ENCODE assay signal across 1 cellular context in the genomic region with DNA sequence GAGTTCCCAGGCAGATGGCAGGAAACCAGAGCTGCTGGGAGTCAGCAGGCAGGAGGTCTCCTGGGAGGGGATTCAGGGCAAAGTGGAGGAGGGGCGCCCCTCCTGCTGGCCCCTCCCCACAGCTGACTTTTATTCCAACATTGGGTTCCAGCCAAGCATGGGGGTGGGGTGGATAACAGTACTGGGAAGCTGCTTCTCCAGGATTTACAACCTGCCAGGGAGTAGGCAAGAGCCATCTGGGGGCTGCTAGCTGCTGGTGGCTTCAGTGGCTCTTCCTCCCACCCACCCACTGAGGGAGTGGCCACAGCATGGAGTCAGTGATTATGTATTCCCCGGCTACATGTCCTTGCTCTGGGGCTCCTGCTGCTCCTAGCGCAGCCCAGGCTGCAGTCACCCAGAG.
A peak's percentile ranks its signal among the peaks of the same experiment; 100 is the strongest.
TF ChIP-seq lines count a peak whose summit lies in the region.

No MANE protein-coding gene starts in this region.

TF ChIP-seq in HEK293, 187 proteins besides CTCF, POLR2A, EP300 and RAD21 (continued from another document and continues in another):
- TF ChIP-seq, protein P1, sequence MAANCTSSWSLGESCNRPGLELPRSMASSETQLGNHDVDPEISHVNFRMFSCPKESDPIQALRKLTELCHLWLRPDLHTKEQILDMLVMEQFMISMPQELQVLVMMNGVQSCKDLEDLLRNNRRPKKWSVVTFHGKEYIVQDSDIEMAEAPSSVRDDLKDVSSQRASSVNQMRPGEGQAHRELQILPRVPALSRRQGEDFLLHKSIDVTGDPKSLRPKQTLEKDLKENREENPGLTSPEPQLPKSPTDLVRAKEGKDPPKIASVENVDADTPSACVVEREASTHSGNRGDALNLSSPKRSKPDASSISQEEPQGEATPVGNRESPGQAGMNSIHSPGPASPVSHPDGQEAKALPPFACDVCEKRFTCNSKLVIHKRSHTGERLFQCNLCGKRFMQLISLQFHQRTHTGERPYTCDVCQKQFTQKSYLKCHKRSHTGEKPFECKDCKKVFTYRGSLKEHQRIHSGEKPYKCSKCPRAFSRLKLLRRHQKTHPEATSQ (tag by site-specific recombination; IDR thresholded peaks at IDR 0.05), result no peak
- TF ChIP-seq ZNF596 (tag by site-specific recombination; IDR thresholded peaks at IDR 0.05), result no peak
- no peak; the same call in 1 of the 2 replicates for TF ChIP-seq ZEB2 (tag by site-specific recombination; IDR thresholded peaks at IDR 0.05)
- peak; percentile 98 for TF ChIP-seq ZIC2 (tag by site-specific recombination; IDR thresholded peaks at IDR 0.05)
- peak; percentile 94 for TF ChIP-seq EGR2 (tag by site-specific recombination; IDR thresholded peaks at IDR 0.05; ENCODE audit: low read depth)
- TF ChIP-seq, protein P2, sequence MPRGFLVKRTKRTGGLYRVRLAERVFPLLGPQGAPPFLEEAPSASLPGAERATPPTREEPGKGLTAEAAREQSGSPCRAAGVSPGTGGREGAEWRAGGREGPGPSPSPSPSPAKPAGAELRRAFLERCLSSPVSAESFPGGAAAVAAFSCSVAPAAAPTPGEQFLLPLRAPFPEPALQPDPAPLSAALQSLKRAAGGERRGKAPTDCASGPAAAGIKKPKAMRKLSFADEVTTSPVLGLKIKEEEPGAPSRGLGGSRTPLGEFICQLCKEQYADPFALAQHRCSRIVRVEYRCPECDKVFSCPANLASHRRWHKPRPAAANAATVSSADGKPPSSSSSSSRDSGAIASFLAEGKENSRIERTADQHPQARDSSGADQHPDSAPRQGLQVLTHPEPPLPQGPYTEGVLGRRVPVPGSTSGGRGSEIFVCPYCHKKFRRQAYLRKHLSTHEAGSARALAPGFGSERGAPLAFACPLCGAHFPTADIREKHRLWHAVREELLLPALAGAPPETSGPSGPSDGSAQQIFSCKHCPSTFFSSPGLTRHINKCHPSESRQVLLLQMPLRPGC (tag by site-specific recombination; IDR thresholded peaks at IDR 0.05), result no peak
- no peak for TF ChIP-seq RBAK (tag by site-specific recombination; IDR thresholded peaks at IDR 0.05)
- no peak for TF ChIP-seq ZNF521 (tag by site-specific recombination; IDR thresholded peaks at IDR 0.05)
- TF ChIP-seq TCF7L2 (IDR thresholded peaks at IDR 0.05; ENCODE audit: borderline replicate concordance, low read depth, low read length), result no peak
- no peak for TF ChIP-seq ZNF621 (tag by site-specific recombination; IDR thresholded peaks at IDR 0.05)
- 0 out of 2 replicates have a peak, but pooled peaks have one; percentile 31 for TF ChIP-seq ZNF24 (tag by site-specific recombination; IDR thresholded peaks at IDR 0.05)
- peak; percentile 62; the same call in 1 of the 2 replicates for TF ChIP-seq ZBTB8A (tag by site-specific recombination; IDR thresholded peaks at IDR 0.05)
- TF ChIP-seq ZNF302 (tag by site-specific recombination; IDR thresholded peaks at IDR 0.05; ENCODE audit: low read depth), result no peak
- no peak for TF ChIP-seq BCL11A (tag by site-specific recombination; IDR thresholded peaks at IDR 0.05; ENCODE audit: low read depth)
- no peak for TF ChIP-seq SCRT2 (tag by site-specific recombination; IDR thresholded peaks at IDR 0.05)
- TF ChIP-seq ZNF658 (tag by site-specific recombination; IDR thresholded peaks at IDR 0.05), result no peak
- TF ChIP-seq ZNF473 (tag by site-specific recombination; IDR thresholded peaks at IDR 0.05), result no peak
- TF ChIP-seq, protein P3, sequence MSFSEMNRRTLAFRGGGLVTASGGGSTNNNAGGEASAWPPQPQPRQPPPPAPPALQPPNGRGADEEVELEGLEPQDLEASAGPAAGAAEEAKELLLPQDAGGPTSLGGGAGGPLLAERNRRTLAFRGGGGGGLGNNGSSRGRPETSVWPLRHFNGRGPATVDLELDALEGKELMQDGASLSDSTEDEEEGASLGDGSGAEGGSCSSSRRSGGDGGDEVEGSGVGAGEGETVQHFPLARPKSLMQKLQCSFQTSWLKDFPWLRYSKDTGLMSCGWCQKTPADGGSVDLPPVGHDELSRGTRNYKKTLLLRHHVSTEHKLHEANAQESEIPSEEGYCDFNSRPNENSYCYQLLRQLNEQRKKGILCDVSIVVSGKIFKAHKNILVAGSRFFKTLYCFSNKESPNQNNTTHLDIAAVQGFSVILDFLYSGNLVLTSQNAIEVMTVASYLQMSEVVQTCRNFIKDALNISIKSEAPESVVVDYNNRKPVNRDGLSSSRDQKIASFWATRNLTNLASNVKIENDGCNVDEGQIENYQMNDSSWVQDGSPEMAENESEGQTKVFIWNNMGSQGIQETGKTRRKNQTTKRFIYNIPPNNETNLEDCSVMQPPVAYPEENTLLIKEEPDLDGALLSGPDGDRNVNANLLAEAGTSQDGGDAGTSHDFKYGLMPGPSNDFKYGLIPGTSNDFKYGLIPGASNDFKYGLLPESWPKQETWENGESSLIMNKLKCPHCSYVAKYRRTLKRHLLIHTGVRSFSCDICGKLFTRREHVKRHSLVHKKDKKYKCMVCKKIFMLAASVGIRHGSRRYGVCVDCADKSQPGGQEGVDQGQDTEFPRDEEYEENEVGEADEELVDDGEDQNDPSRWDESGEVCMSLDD (tag by site-specific recombination; IDR thresholded peaks at IDR 0.05), result no peak
- TF ChIP-seq, protein P4, sequence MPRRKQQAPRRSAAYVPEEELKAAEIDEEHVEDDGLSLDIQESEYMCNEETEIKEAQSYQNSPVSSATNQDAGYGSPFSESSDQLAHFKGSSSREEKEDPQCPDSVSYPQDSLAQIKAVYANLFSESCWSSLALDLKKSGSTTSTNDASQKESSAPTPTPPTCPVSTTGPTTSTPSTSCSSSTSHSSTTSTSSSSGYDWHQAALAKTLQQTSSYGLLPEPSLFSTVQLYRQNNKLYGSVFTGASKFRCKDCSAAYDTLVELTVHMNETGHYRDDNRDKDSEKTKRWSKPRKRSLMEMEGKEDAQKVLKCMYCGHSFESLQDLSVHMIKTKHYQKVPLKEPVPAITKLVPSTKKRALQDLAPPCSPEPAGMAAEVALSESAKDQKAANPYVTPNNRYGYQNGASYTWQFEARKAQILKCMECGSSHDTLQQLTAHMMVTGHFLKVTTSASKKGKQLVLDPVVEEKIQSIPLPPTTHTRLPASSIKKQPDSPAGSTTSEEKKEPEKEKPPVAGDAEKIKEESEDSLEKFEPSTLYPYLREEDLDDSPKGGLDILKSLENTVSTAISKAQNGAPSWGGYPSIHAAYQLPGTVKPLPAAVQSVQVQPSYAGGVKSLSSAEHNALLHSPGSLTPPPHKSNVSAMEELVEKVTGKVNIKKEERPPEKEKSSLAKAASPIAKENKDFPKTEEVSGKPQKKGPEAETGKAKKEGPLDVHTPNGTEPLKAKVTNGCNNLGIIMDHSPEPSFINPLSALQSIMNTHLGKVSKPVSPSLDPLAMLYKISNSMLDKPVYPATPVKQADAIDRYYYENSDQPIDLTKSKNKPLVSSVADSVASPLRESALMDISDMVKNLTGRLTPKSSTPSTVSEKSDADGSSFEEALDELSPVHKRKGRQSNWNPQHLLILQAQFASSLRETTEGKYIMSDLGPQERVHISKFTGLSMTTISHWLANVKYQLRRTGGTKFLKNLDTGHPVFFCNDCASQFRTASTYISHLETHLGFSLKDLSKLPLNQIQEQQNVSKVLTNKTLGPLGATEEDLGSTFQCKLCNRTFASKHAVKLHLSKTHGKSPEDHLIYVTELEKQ (tag by site-specific recombination; IDR thresholded peaks at IDR 0.05; ENCODE audit: borderline replicate concordance), result peak; percentile 46; the same call in 1 of the 2 replicates
- TF ChIP-seq, protein P5, sequence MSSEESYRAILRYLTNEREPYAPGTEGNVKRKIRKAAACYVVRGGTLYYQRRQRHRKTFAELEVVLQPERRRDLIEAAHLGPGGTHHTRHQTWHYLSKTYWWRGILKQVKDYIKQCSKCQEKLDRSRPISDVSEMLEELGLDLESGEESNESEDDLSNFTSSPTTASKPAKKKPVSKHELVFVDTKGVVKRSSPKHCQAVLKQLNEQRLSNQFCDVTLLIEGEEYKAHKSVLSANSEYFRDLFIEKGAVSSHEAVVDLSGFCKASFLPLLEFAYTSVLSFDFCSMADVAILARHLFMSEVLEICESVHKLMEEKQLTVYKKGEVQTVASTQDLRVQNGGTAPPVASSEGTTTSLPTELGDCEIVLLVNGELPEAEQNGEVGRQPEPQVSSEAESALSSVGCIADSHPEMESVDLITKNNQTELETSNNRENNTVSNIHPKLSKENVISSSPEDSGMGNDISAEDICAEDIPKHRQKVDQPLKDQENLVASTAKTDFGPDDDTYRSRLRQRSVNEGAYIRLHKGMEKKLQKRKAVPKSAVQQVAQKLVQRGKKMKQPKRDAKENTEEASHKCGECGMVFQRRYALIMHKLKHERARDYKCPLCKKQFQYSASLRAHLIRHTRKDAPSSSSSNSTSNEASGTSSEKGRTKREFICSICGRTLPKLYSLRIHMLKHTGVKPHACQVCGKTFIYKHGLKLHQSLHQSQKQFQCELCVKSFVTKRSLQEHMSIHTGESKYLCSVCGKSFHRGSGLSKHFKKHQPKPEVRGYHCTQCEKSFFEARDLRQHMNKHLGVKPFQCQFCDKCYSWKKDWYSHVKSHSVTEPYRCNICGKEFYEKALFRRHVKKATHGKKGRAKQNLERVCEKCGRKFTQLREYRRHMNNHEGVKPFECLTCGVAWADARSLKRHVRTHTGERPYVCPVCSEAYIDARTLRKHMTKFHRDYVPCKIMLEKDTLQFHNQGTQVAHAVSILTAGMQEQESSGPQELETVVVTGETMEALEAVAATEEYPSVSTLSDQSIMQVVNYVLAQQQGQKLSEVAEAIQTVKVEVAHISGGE (tag by site-specific recombination; conservative IDR thresholded peaks at IDR 0.05; ENCODE audit: low read depth), result no peak; the same call in 1 of the 2 replicates
- TF ChIP-seq ZNF544 (tag by site-specific recombination; IDR thresholded peaks at IDR 0.05), result no peak
- TF ChIP-seq ZNF416 (tag by site-specific recombination; IDR thresholded peaks at IDR 0.05), result no peak
- no peak for TF ChIP-seq ZNF391 (tag by site-specific recombination; IDR thresholded peaks at IDR 0.05; ENCODE audit: borderline replicate concordance, low read depth)
- TF ChIP-seq ZNF16 (tag by site-specific recombination; IDR thresholded peaks at IDR 0.05; ENCODE audit: low read depth), result no peak
- TF ChIP-seq, protein P6, sequence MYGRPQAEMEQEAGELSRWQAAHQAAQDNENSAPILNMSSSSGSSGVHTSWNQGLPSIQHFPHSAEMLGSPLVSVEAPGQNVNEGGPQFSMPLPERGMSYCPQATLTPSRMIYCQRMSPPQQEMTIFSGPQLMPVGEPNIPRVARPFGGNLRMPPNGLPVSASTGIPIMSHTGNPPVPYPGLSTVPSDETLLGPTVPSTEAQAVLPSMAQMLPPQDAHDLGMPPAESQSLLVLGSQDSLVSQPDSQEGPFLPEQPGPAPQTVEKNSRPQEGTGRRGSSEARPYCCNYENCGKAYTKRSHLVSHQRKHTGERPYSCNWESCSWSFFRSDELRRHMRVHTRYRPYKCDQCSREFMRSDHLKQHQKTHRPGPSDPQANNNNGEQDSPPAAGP (tag by site-specific recombination; IDR thresholded peaks at IDR 0.05), result peak; percentile 98
- TF ChIP-seq ZFP41 (tag by site-specific recombination; IDR thresholded peaks at IDR 0.05; ENCODE audit: borderline replicate concordance), result no peak
- TF ChIP-seq ZNF76 (tag by site-specific recombination; IDR thresholded peaks at IDR 0.05; ENCODE audit: borderline replicate concordance, low read depth), result no peak
- peak; percentile 91 for TF ChIP-seq ZNF423 (tag by site-specific recombination; IDR thresholded peaks at IDR 0.05)
- no peak for TF ChIP-seq ZNF548 (tag by site-specific recombination; IDR thresholded peaks at IDR 0.05)
- no peak for TF ChIP-seq ZNF366 (tag by site-specific recombination; conservative IDR thresholded peaks at IDR 0.05)
- no peak for TF ChIP-seq ZNF223 (tag by site-specific recombination; IDR thresholded peaks at IDR 0.05)
- TF ChIP-seq ZNF292 (tag by site-specific recombination; IDR thresholded peaks at IDR 0.05; ENCODE audit: borderline replicate concordance, low read depth), result no peak
- no peak for TF ChIP-seq ZNF394 (tag by site-specific recombination; IDR thresholded peaks at IDR 0.05; ENCODE audit: borderline replicate concordance)
- TF ChIP-seq, protein P7, sequence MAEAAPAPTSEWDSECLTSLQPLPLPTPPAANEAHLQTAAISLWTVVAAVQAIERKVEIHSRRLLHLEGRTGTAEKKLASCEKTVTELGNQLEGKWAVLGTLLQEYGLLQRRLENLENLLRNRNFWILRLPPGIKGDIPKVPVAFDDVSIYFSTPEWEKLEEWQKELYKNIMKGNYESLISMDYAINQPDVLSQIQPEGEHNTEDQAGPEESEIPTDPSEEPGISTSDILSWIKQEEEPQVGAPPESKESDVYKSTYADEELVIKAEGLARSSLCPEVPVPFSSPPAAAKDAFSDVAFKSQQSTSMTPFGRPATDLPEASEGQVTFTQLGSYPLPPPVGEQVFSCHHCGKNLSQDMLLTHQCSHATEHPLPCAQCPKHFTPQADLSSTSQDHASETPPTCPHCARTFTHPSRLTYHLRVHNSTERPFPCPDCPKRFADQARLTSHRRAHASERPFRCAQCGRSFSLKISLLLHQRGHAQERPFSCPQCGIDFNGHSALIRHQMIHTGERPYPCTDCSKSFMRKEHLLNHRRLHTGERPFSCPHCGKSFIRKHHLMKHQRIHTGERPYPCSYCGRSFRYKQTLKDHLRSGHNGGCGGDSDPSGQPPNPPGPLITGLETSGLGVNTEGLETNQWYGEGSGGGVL (tag by site-specific recombination; IDR thresholded peaks at IDR 0.05), result peak; percentile 64
- TF ChIP-seq, protein P8, sequence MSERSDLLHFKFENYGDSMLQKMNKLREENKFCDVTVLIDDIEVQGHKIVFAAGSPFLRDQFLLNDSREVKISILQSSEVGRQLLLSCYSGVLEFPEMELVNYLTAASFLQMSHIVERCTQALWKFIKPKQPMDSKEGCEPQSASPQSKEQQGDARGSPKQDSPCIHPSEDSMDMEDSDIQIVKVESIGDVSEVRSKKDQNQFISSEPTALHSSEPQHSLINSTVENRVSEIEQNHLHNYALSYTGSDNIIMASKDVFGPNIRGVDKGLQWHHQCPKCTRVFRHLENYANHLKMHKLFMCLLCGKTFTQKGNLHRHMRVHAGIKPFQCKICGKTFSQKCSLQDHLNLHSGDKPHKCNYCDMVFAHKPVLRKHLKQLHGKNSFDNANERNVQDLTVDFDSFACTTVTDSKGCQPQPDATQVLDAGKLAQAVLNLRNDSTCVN (tag by site-specific recombination; optimal IDR thresholded peaks at IDR 0.05), result no peak
- TF ChIP-seq SP7 (tag by site-specific recombination; IDR thresholded peaks at IDR 0.05), result peak; percentile 94
- no peak for TF ChIP-seq ZNF560 (tag by site-specific recombination; IDR thresholded peaks at IDR 0.05; ENCODE audit: borderline replicate concordance)
- TF ChIP-seq, protein P9, sequence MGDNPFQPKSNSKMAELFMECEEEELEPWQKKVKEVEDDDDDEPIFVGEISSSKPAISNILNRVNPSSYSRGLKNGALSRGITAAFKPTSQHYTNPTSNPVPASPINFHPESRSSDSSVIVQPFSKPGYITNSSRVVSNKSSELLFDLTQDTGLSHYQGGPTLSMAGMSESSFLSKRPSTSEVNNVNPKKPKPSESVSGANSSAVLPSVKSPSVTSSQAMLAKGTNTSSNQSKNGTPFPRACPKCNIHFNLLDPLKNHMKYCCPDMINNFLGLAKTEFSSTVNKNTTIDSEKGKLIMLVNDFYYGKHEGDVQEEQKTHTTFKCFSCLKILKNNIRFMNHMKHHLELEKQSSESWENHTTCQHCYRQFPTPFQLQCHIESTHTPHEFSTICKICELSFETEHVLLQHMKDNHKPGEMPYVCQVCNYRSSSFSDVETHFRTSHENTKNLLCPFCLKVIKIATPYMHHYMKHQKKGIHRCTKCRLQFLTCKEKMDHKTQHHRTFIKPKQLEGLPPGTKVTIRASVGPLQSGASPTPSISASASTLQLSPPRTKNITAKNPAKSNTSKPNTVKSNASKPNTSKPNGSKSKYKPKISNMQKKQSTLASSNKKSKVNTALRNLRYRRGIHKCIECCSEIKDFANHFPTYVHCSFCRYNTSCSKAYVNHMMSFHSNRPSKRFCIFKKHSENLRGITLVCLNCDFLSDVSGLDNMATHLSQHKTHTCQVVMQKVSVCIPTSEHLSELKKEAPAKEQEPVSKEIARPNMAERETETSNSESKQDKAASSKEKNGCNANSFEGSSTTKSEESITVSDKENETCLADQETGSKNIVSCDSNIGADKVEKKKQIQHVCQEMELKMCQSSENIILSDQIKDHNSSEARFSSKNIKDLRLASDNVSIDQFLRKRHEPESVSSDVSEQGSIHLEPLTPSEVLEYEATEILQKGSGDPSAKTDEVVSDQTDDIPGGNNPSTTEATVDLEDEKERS (tag by site-specific recombination; IDR thresholded peaks at IDR 0.05), result no peak
